In the genomic region with DNA sequence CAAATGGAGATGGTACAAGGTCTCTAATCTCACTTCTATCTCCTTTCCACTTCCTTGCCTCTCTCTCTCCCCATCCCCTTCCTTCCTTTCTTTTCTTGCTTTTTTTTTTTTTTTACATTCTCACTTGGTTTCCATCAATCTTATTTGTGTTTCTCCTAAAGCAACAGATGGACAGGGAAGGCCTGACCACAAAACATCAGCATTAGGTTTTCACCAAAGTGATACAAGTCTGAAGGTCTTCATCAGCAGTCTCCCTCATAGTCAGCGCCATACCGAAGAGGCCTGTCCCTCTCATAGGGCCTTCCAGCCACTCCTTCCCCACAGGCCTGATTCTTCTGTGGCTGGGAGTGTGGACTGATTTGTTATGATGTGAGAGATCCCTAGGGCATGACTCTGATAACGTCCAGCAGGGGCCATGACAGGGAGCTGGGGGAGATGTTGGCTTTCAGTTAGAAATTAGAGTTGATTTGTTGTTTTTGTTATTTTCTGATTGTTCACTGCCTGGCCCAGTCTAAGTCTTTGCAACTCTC, we compare ENCODE assay signal across 1 cellular context.
TF ChIP-seq lines count a peak whose summit lies in the region.

No MANE protein-coding gene starts in this region.

TF ChIP-seq in HepG2, 621 proteins besides CTCF, POLR2A, EP300 and RAD21:
- TF ChIP-seq NPAS2 (CRISPR knock-in tag; IDR thresholded peaks at IDR 0.05; ENCODE audit: borderline replicate concordance) (no peak), ZNF318 (CRISPR knock-in tag; IDR thresholded peaks at IDR 0.05) (no peak), U2AF1 (optimal IDR thresholded peaks at IDR 0.05; ENCODE audit: low read depth, low read length) (no peak), ZNF83 (CRISPR knock-in tag; IDR thresholded peaks at IDR 0.05; ENCODE audit: borderline replicate concordance) (no peak), BORCS8-MEF2B (CRISPR knock-in tag; IDR thresholded peaks at IDR 0.05) (no peak), ZNF468 (CRISPR knock-in tag; IDR thresholded peaks at IDR 0.05) (no peak), RARA (CRISPR knock-in tag; IDR thresholded peaks at IDR 0.05) (no peak), PAX8 (CRISPR knock-in tag; IDR thresholded peaks at IDR 0.05; ENCODE audit: borderline replicate concordance) (no peak), NAIF1 (CRISPR knock-in tag; IDR thresholded peaks at IDR 0.05; ENCODE audit: borderline replicate concordance) (no peak), SKIL (CRISPR knock-in tag; IDR thresholded peaks at IDR 0.05; ENCODE audit: borderline replicate concordance) (no peak)
- TF ChIP-seq, protein P1, sequence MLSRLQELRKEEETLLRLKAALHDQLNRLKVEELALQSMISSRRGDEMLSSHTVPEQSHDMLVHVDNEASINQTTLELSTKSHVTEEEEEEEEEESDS (CRISPR knock-in tag; IDR thresholded peaks at IDR 0.05; ENCODE audit: borderline replicate concordance) = no peak
- TF ChIP-seq, protein P2, sequence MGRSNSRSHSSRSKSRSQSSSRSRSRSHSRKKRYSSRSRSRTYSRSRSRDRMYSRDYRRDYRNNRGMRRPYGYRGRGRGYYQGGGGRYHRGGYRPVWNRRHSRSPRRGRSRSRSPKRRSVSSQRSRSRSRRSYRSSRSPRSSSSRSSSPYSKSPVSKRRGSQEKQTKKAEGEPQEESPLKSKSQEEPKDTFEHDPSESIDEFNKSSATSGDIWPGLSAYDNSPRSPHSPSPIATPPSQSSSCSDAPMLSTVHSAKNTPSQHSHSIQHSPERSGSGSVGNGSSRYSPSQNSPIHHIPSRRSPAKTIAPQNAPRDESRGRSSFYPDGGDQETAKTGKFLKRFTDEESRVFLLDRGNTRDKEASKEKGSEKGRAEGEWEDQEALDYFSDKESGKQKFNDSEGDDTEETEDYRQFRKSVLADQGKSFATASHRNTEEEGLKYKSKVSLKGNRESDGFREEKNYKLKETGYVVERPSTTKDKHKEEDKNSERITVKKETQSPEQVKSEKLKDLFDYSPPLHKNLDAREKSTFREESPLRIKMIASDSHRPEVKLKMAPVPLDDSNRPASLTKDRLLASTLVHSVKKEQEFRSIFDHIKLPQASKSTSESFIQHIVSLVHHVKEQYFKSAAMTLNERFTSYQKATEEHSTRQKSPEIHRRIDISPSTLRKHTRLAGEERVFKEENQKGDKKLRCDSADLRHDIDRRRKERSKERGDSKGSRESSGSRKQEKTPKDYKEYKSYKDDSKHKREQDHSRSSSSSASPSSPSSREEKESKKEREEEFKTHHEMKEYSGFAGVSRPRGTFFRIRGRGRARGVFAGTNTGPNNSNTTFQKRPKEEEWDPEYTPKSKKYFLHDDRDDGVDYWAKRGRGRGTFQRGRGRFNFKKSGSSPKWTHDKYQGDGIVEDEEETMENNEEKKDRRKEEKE (IDR thresholded peaks at IDR 0.05) = no peak
